ENCODE assay signal across 24 cellular contexts in the genomic region with DNA sequence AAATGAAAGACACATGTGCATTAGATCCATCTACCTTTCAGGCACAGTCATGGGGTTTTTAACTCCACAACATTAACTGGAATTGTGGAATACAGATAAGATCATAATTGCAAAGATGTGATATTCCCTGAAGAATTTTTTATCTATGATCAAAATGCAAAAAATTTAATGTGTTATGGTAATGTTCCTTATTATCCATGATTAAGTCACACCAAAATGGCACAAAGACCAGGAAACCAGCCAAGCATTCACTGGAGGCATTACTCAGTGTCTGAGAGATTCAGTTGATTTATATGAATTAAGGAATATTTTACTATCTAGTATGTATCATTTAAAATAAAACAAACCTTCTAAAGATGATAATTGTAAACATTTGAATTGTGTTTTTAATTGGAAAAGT.
DNase-seq lines count a peak whose midpoint lies in the region; ATAC-seq and TF ChIP-seq lines count a peak whose summit lies in the region.
"Had no signal": no experiment of that assay in that cellular context is flagged by ENCODE, and none has a peak within 500 bp of the region (broad histone marks: within the 10 kb centered on the region; RNA-seq: fewer than 3 reads in every experiment).

No MANE protein-coding gene starts in this region.

- peaks cover 28% of the 10 kb centered on the region for H3K4me1 ChIP-seq in GM23248 (ENCODE audit: insufficient read depth)
- H3K4me1 ChIP-seq: A549, left lung, Peyer's patch, psoas muscle, SJCRH30 had no signal

- CTCF ChIA-PET in AG04449 (lab: Yijun Ruan, JAX) = no interaction called here

- H3K27me3 ChIP-seq in GM23248 (replicated peaks; ENCODE audit: insufficient read depth) = no peaks in the 10 kb centered on the region
- H3K27me3 ChIP-seq: left lung, Peyer's patch, SJCRH30 had no signal

- H3K4me2 ChIP-seq in GM23248 (ENCODE audit: unreplicated experiment) = peak overlapping the region; percentile 17
- H3K4me2 ChIP-seq: A549 had no signal

- no peak overlapping the region for H3K9ac ChIP-seq in GM23248

- no peaks in the 10 kb centered on the region for H3K9me3 ChIP-seq in GM23248 (ENCODE audit: low read depth)
- H3K9me3 ChIP-seq: A549, left lung, Peyer's patch, psoas muscle, SJCRH30 had no signal

- no peaks in the 10 kb centered on the region for H3K9me2 ChIP-seq in GM23248 (ENCODE audit: insufficient read depth)

- peak; percentile 89 for ATAC-seq in SK-N-SH treated with all-trans-retinoic acid at 6 μM for 48 hours
- ATAC-seq: A549, left lung, psoas muscle had no signal

- H2AFZ ChIP-seq in GM23248 = no peak overlapping the region

- in situ Hi-C loops in GM23248 (cut with MboI) = no loop called here

- H3F3A ChIP-seq in GM23248 (ENCODE audit: insufficient read depth) = peaks cover 28% of the 10 kb centered on the region

- no peaks in the 10 kb centered on the region for H3K79me2 ChIP-seq in GM23248 (ENCODE audit: insufficient read depth)

- no peaks in the 10 kb centered on the region for H3K36me3 ChIP-seq in GM23248 (ENCODE audit: low read depth)
- H3K36me3 ChIP-seq: left lung, Peyer's patch, SJCRH30 had no signal

- no peak for TF ChIP-seq CTCF in AG04449 (IDR thresholded peaks at IDR 0.05; ENCODE audit: insufficient read depth, low read length, missing control alignments)
- no peak for TF ChIP-seq CTCF in fibroblast of pulmonary artery (IDR thresholded peaks at IDR 0.05; ENCODE audit: low read length, missing control alignments)

- DNase-seq in AG04449 (ENCODE audit: low read depth, low spot score) (peak; percentile 9), GM23248 (peak; percentile 73), fibroblast of pulmonary artery (ENCODE audit: low read depth) (peak; percentile 39), AG08396 (ENCODE audit: low spot score) (no peak), SW480 (ENCODE audit: low spot score) (no peak), putamen (ENCODE audit: low spot score) (no peak)
- DNase-seq in activated effector memory CD4-positive, alpha-beta T cell treated with anti-CD3 and anti-CD28 coated beads, Interleukin-2, amount 50 U/mL, for 16 hours = no peak
- DNase-seq: activated CD4-positive, alpha-beta T cell treated with anti-CD3 and anti-CD28 coated beads, Interleukin-2, amount 10 ng/mL, durations not matched to agents 24 days and 14 days; activated naive CD4-positive, alpha-beta T cell treated with Interleukin-2 at 50 U/mL for 16 hours; activated T-cell treated with anti-CD3 and anti-CD28 coated beads, Interleukin-2, amount 50 U/mL, for 48 hours; amniotic stem cell; caudate nucleus; CD4-positive, CD25-positive, alpha-beta regulatory T cell; Karpas-422; left lung; naive B cell; NCI-H1092; NCI-H187; NCI-H526; Peyer's patch; psoas muscle; SJCRH30 had no signal

- POLR2A ChIA-PET in AG04449 (lab: Yijun Ruan, JAX) = no interaction called here

- H4K20me1 ChIP-seq in GM23248 (ENCODE audit: insufficient read depth) = no peaks in the 10 kb centered on the region

- H3K4me3 ChIP-seq in AG04449 (ENCODE audit: low read depth, low read length) (no peak overlapping the region), GM23248 (no peak overlapping the region), fibroblast of pulmonary artery (replicated peaks; ENCODE audit: low read depth, low read length) (no peak overlapping the region)
- H3K4me3 ChIP-seq: A549, left lung, Peyer's patch, psoas muscle, SJCRH30 had no signal

- H3K27ac ChIP-seq in GM23248 = peak overlapping the region; percentile 46
- H3K27ac ChIP-seq: A549, Peyer's patch, psoas muscle, SJCRH30 had no signal

TF ChIP-seq in SK-N-SH treated with all-trans-retinoic acid at 6 μM for 48 hours, 23 proteins besides CTCF, POLR2A, EP300 and RAD21 (continues in another document):
- TF ChIP-seq, protein P1, sequence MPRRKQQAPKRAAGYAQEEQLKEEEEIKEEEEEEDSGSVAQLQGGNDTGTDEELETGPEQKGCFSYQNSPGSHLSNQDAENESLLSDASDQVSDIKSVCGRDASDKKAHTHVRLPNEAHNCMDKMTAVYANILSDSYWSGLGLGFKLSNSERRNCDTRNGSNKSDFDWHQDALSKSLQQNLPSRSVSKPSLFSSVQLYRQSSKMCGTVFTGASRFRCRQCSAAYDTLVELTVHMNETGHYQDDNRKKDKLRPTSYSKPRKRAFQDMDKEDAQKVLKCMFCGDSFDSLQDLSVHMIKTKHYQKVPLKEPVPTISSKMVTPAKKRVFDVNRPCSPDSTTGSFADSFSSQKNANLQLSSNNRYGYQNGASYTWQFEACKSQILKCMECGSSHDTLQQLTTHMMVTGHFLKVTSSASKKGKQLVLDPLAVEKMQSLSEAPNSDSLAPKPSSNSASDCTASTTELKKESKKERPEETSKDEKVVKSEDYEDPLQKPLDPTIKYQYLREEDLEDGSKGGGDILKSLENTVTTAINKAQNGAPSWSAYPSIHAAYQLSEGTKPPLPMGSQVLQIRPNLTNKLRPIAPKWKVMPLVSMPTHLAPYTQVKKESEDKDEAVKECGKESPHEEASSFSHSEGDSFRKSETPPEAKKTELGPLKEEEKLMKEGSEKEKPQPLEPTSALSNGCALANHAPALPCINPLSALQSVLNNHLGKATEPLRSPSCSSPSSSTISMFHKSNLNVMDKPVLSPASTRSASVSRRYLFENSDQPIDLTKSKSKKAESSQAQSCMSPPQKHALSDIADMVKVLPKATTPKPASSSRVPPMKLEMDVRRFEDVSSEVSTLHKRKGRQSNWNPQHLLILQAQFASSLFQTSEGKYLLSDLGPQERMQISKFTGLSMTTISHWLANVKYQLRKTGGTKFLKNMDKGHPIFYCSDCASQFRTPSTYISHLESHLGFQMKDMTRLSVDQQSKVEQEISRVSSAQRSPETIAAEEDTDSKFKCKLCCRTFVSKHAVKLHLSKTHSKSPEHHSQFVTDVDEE (CRISPR knock-in tag; IDR thresholded peaks at IDR 0.05) = no peak
- no peak for TF ChIP-seq ESRRG (CRISPR knock-in tag; IDR thresholded peaks at IDR 0.05)
- peak; percentile 6; the same call in 1 of the 2 replicates for TF ChIP-seq ZNF8 (CRISPR knock-in tag; IDR thresholded peaks at IDR 0.05)
- TF ChIP-seq CSDC2 (CRISPR knock-in tag; IDR thresholded peaks at IDR 0.05) = no peak
- no peak for TF ChIP-seq OSR1 (CRISPR knock-in tag; IDR thresholded peaks at IDR 0.05)
- no peak for TF ChIP-seq ZNF70 (CRISPR knock-in tag; IDR thresholded peaks at IDR 0.05)
- TF ChIP-seq ZC3H10 (CRISPR knock-in tag; IDR thresholded peaks at IDR 0.05) = no peak
- peak; percentile 43; the same call in 1 of the 2 replicates for TF ChIP-seq TOX (CRISPR knock-in tag; IDR thresholded peaks at IDR 0.05; ENCODE audit: borderline replicate concordance)
- TF ChIP-seq ISL1 (CRISPR knock-in tag; IDR thresholded peaks at IDR 0.05) = peak; percentile 91
- TF ChIP-seq TCF4 (CRISPR knock-in tag; IDR thresholded peaks at IDR 0.05; ENCODE audit: borderline replicate concordance) = 0 out of 2 replicates have a peak, but pooled peaks have one; percentile 32
- TF ChIP-seq BACH2 (CRISPR knock-in tag; IDR thresholded peaks at IDR 0.05; ENCODE audit: borderline replicate concordance) = no peak
- no peak for TF ChIP-seq RARB (CRISPR knock-in tag; IDR thresholded peaks at IDR 0.05)
- TF ChIP-seq ARNTL (CRISPR knock-in tag; IDR thresholded peaks at IDR 0.05; ENCODE audit: borderline replicate concordance, low read depth) = no peak
- TF ChIP-seq SNAI2 (CRISPR knock-in tag; IDR thresholded peaks at IDR 0.05) = no peak
- TF ChIP-seq, protein P2, sequence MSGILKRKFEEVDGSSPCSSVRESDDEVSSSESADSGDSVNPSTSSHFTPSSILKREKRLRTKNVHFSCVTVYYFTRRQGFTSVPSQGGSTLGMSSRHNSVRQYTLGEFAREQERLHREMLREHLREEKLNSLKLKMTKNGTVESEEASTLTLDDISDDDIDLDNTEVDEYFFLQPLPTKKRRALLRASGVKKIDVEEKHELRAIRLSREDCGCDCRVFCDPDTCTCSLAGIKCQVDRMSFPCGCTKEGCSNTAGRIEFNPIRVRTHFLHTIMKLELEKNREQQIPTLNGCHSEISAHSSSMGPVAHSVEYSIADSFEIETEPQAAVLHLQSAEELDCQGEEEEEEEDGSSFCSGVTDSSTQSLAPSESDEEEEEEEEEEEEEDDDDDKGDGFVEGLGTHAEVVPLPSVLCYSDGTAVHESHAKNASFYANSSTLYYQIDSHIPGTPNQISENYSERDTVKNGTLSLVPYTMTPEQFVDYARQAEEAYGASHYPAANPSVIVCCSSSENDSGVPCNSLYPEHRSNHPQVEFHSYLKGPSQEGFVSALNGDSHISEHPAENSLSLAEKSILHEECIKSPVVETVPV (CRISPR knock-in tag; IDR thresholded peaks at IDR 0.05) = no peak
- TF ChIP-seq ZFP30 (CRISPR knock-in tag; IDR thresholded peaks at IDR 0.05) = no peak
- no peak for TF ChIP-seq GLIS3 (CRISPR knock-in tag; IDR thresholded peaks at IDR 0.05)
- TF ChIP-seq, protein P3, sequence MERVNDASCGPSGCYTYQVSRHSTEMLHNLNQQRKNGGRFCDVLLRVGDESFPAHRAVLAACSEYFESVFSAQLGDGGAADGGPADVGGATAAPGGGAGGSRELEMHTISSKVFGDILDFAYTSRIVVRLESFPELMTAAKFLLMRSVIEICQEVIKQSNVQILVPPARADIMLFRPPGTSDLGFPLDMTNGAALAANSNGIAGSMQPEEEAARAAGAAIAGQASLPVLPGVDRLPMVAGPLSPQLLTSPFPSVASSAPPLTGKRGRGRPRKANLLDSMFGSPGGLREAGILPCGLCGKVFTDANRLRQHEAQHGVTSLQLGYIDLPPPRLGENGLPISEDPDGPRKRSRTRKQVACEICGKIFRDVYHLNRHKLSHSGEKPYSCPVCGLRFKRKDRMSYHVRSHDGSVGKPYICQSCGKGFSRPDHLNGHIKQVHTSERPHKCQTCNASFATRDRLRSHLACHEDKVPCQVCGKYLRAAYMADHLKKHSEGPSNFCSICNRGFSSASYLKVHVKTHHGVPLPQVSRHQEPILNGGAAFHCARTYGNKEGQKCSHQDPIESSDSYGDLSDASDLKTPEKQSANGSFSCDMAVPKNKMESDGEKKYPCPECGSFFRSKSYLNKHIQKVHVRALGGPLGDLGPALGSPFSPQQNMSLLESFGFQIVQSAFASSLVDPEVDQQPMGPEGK (CRISPR knock-in tag; IDR thresholded peaks at IDR 0.05; ENCODE audit: borderline replicate concordance) = no peak
- no peak for TF ChIP-seq ZNF565 (CRISPR knock-in tag; conservative IDR thresholded peaks at IDR 0.05; ENCODE audit: low read depth)
- TF ChIP-seq PPARA (CRISPR knock-in tag; IDR thresholded peaks at IDR 0.05; ENCODE audit: borderline replicate concordance) = no peak

Comparison
In these comparisons a context has a peak if more than half of its experiments do, and no peak if none do; other contexts are left out.
1. DNase-seq: peak in AG04449 (single experiment), GM23248 (single experiment) and fibroblast of pulmonary artery (single experiment); none in activated effector memory CD4-positive, alpha-beta T cell treated with anti-CD3 and anti-CD28 coated beads, Interleukin-2, amount 50 U/mL, for 16 hours (single experiment), AG08396 (single experiment), SW480 (single experiment) and putamen (single experiment).